In genomic region chr6:12208190-12208589, GRCh38 we compare ENCODE assay signal across 10 cellular contexts.
DNase-seq lines count a peak whose midpoint lies in the region; ATAC-seq, FAIRE-seq and TF ChIP-seq lines count a peak whose summit lies in the region.
"Had no signal": no experiment of that assay in that cellular context is flagged by ENCODE, and none has a peak within 500 bp of the region (broad histone marks: within the 10 kb centered on the region; RNA-seq: fewer than 3 reads in every experiment).

No MANE protein-coding gene starts in this region.

- H3K36me3 ChIP-seq in bronchial epithelial cell (ENCODE audit: control insufficient read depth, insufficient read depth, low read length), result no peaks in the 10 kb centered on the region

- DNase-seq in EH (ENCODE audit: low read depth) (peak; percentile 55), Kasumi-1 (lab: John Stamatoyannopoulos, UW) (peak; percentile 88), bronchial epithelial cell (ENCODE audit: low read depth) (peak; percentile 96), medulla oblongata (ENCODE audit: extremely low spot score) (peak; percentile 15), foreskin melanocyte (no peak)
- DNase-seq: DND-41, nephron progenitor cell had no signal

- ATAC-seq in HG03139 (IDR thresholded peaks at IDR 0.05; ENCODE audit: unreplicated experiment) (no peak), GM18867 (IDR thresholded peaks at IDR 0.05; ENCODE audit: unreplicated experiment) (no peak), HG02840 (IDR thresholded peaks at IDR 0.05; ENCODE audit: low FRiP score, unreplicated experiment) (no peak)

- FAIRE-seq in bronchial epithelial cell (lab: Jason Lieb, UNC), result peak; percentile 79

- no peaks in the 10 kb centered on the region for H3K27me3 ChIP-seq in bronchial epithelial cell (ENCODE audit: control insufficient read depth, insufficient read depth, low read length)

- H3K4me3 ChIP-seq in bronchial epithelial cell (ENCODE audit: low read depth, low read length), result no peak overlapping the region

- no peak for TF ChIP-seq CTCF in bronchial epithelial cell (IDR thresholded peaks at IDR 0.05; ENCODE audit: insufficient read depth, low read length, severe bottlenecking)
